11 cellular contexts compared by ENCODE assay signal in the genomic region with DNA sequence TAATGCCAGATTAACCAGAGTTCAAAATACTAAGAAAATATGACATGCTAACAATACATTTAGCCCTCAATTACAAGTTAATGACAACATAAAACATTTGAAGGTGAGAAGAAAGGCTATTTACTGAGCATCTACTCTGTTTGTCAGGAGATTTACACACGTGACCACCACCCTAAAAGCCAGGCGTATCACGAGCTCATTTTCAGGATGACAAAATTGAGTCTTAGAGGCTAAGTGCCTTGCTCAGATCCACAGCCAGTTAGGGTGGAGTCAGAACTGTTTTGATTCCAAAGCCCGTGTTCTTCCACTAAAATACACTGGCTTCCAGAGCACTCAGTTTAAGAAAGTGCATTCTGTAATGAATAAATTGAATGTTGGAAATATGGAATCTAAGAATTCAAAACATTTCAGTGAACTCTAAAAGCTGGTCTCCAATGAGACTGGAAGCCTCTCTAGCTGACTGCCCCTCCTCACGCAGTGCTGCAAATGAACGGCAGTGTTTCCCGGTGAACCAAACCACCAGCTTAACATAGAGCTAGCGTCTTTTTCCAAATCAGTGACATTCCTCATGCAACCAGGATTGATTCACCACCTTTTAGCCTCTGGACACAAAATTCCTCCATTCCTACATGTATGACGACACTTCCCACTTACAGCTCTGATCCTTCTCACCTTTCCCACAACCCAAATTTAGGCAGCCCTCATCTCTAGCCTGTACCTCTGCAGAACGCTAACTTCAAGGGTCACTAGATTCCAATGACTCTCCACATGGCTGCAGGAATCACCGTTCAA. TPM values are rescaled to one million over a fixed set of nuclear protein-coding genes. Genes with fewer than 3 reads are reported as not detected.
A peak's percentile ranks its signal among the peaks of the same experiment; 100 is the strongest.
DNase-seq lines count a peak whose midpoint lies in the region; ATAC-seq and TF ChIP-seq lines count a peak whose summit lies in the region.
"Had no signal": no experiment of that assay in that cellular context is flagged by ENCODE, and none has a peak within 500 bp of the region (broad histone marks: within the 10 kb centered on the region; RNA-seq: fewer than 3 reads in every experiment).

No MANE protein-coding gene starts in this region.

- H3K4me1 ChIP-seq in HEK293 (ENCODE audit: control insufficient read depth, insufficient read depth, low read length): peaks cover 17% of the 10 kb centered on the region; the same call in 1 of the 2 replicates
- peaks cover 30% of the 10 kb centered on the region for H3K4me1 ChIP-seq in testis

- peaks cover 73 to 85% of the 10 kb centered on the region in 2 donors for H3K4me1 Mint-ChIP-seq in immature natural killer cell
- peaks cover 35% of the 10 kb centered on the region for H3K4me1 Mint-ChIP-seq in T-helper 2 cell treated with Interferon-gamma antibody and Interleukin-4, amounts not matched to agents 5 μg/mL and 100 μg/mL, for 36 hours (ENCODE audit: low read depth)

- POLR2A ChIA-PET in HEK293 (lab: Yijun Ruan, JAX): no interaction called here

- TF ChIP-seq POLR2A in testis (IDR thresholded peaks at IDR 0.05): no peak

- H3K27me3 Mint-ChIP-seq in immature natural killer cell (ENCODE audit: low read depth in 3 of 3): peaks cover 0 to 4% (median 3%) of the 10 kb centered on the region in 3 donors
- no peaks in the 10 kb centered on the region for H3K27me3 Mint-ChIP-seq in T-helper 2 cell treated with Interferon-gamma antibody and Interleukin-4, amounts not matched to agents 5 μg/mL and 100 μg/mL, for 36 hours (ENCODE audit: low read depth)
- H3K27me3 Mint-ChIP-seq: activated naive CD8-positive, alpha-beta T cell treated with anti-CD3 and anti-CD28 coated beads, Interleukin-2, amount 50 U/mL, for 24 hours had no signal

- H3K9me3 Mint-ChIP-seq in immature natural killer cell: no peaks in the 10 kb centered on the region
- H3K9me3 Mint-ChIP-seq in T-helper 2 cell treated with Interferon-gamma antibody and Interleukin-4, amounts not matched to agents 5 μg/mL and 100 μg/mL, for 36 hours: no peaks in the 10 kb centered on the region
- H3K9me3 Mint-ChIP-seq: activated naive CD8-positive, alpha-beta T cell treated with anti-CD3 and anti-CD28 coated beads, Interleukin-2, amount 50 U/mL, for 24 hours had no signal

- in situ Hi-C loops in brain microvascular endothelial cell (cut with HindIII; ENCODE audit: low pct_ligation_motif_present, low sequenced_read_pairs): no loop called here

- H3K36me3 ChIP-seq in HEK293 (ENCODE audit: control insufficient read depth in 2 of 2, insufficient read depth in 1 of 2, low read length in 2 of 2) (peaks cover 0 to 6% of the 10 kb centered on the region in 2 experiments; a peak in 2 of 3 replicates), brain microvascular endothelial cell (replicated peaks) (no peaks in the 10 kb centered on the region), testis (ENCODE audit: low read depth, missing control alignments) (no peaks in the 10 kb centered on the region)

- 55 to 61% methylated on average over 11 of the region's 11 CpGs for WGBS in testis, 2 donors

- H3K27ac Mint-ChIP-seq in immature natural killer cell: peak overlapping the region in 4 of 6 donors; percentile 42 to 83 (median 48)
- no peak overlapping the region for H3K27ac Mint-ChIP-seq in T-helper 2 cell treated with Interferon-gamma antibody and Interleukin-4, amounts not matched to agents 5 μg/mL and 100 μg/mL, for 36 hours
- H3K27ac Mint-ChIP-seq: activated naive CD8-positive, alpha-beta T cell treated with anti-CD3 and anti-CD28 coated beads, Interleukin-2, amount 50 U/mL, for 24 hours had no signal

- no peak for DNase-seq in brain microvascular endothelial cell
- DNase-seq in immature natural killer cell: no peak
- DNase-seq in testis: peak; percentile 63
- DNase-seq in T-helper 2 cell treated with Interferon-gamma antibody and Interleukin-4, amounts not matched to agents 5 μg/mL and 100 μg/mL, for 36 hours (ENCODE audit: low spot score): no peak
- no peak for DNase-seq in HuH-7.5 (ENCODE audit: low spot score)
- no peak for DNase-seq in GM19238 (ENCODE audit: insufficient read length, low spot score)
- DNase-seq: activated naive CD8-positive, alpha-beta T cell treated with anti-CD3 and anti-CD28 coated beads, Interleukin-2, amount 50 U/mL, for 24 hours; midbrain; stimulated activated CD8-positive, alpha-beta memory T cell treated with anti-CD3 and anti-CD28 coated beads, Interleukin-4, amount 100 ng/mL, for 48 hours had no signal

- CTCF ChIA-PET in HEK293 (lab: Yijun Ruan, JAX): interaction anchor here (0.6 to 1.9 kb wide), 8 partner anchors 17 to 326 kb away, joined by 3 to 12 read pairs (median 3); no protein-coding TSS in a partner anchor

- H3K4me3 Mint-ChIP-seq in immature natural killer cell: no peak overlapping the region
- no peak overlapping the region for H3K4me3 Mint-ChIP-seq in T-helper 2 cell treated with Interferon-gamma antibody and Interleukin-4, amounts not matched to agents 5 μg/mL and 100 μg/mL, for 36 hours
- H3K4me3 Mint-ChIP-seq: activated naive CD8-positive, alpha-beta T cell treated with anti-CD3 and anti-CD28 coated beads, Interleukin-2, amount 50 U/mL, for 24 hours had no signal

- no peaks in the 10 kb centered on the region for H3K27me3 ChIP-seq in brain microvascular endothelial cell (replicated peaks)
- H3K27me3 ChIP-seq in testis: no peaks in the 10 kb centered on the region

- H3K27ac ChIP-seq in HEK293 (ENCODE audit: extremely low read depth, low read depth, low read length) (no peak overlapping the region), brain microvascular endothelial cell (peak overlapping the region; percentile 86), testis (peak overlapping the region; percentile 15 to 78)

- H3K36me3 Mint-ChIP-seq in immature natural killer cell: peaks cover 0 to 8% (median 6%) of the 10 kb centered on the region in 3 donors
- H3K36me3 Mint-ChIP-seq in T-helper 2 cell treated with Interferon-gamma antibody and Interleukin-4, amounts not matched to agents 5 μg/mL and 100 μg/mL, for 36 hours (ENCODE audit: low read depth): peaks cover 6% of the 10 kb centered on the region

- intact Hi-C loops in testis (cut with DNase I; ENCODE audit: low total_unique reads): no loop called here

- H3K9me3 ChIP-seq in HEK293 (ENCODE audit: control insufficient read depth, insufficient read depth, low read depth, low read length) (no peaks in the 10 kb centered on the region), testis (no peaks in the 10 kb centered on the region)

- ATAC-seq in HG02642 (IDR thresholded peaks at IDR 0.05; ENCODE audit: poor library complexity, unreplicated experiment): no peak
- ATAC-seq: activated naive CD8-positive, alpha-beta T cell treated with anti-CD3 and anti-CD28 coated beads, Interleukin-2, amount 50 U/mL, for 24 hours had no signal

- TF ChIP-seq CTCF in HEK293 (tag by site-specific recombination; IDR thresholded peaks at IDR 0.05) (no peak), brain microvascular endothelial cell (IDR thresholded peaks at IDR 0.05; ENCODE audit: low read depth, low read length, missing control alignments) (no peak), testis (IDR thresholded peaks at IDR 0.05) (no peak)

- no peak overlapping the region for H3K4me3 ChIP-seq in HEK293 (ENCODE audit: low read depth, low read length)
- no peak overlapping the region for H3K4me3 ChIP-seq in brain microvascular endothelial cell (ENCODE audit: low read depth, low read length)
- H3K4me3 ChIP-seq in testis: no peak overlapping the region

TF ChIP-seq in HEK293, 187 proteins besides CTCF, POLR2A, EP300 and RAD21 (continues in another document):
- TF ChIP-seq, protein P1, sequence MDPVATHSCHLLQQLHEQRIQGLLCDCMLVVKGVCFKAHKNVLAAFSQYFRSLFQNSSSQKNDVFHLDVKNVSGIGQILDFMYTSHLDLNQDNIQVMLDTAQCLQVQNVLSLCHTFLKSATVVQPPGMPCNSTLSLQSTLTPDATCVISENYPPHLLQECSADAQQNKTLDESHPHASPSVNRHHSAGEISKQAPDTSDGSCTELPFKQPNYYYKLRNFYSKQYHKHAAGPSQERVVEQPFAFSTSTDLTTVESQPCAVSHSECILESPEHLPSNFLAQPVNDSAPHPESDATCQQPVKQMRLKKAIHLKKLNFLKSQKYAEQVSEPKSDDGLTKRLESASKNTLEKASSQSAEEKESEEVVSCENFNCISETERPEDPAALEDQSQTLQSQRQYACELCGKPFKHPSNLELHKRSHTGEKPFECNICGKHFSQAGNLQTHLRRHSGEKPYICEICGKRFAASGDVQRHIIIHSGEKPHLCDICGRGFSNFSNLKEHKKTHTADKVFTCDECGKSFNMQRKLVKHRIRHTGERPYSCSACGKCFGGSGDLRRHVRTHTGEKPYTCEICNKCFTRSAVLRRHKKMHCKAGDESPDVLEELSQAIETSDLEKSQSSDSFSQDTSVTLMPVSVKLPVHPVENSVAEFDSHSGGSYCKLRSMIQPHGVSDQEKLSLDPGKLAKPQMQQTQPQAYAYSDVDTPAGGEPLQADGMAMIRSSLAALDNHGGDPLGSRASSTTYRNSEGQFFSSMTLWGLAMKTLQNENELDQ (tag by site-specific recombination; IDR thresholded peaks at IDR 0.05; ENCODE audit: low read depth): no peak
- TF ChIP-seq ZBTB17 (tag by site-specific recombination; IDR thresholded peaks at IDR 0.05) (peak; percentile 38; the same call in 1 of the 2 replicates), GFI1B (tag by site-specific recombination; IDR thresholded peaks at IDR 0.05) (peak; percentile 56; the same call in 1 of the 2 replicates), ZNF768 (tag by site-specific recombination; IDR thresholded peaks at IDR 0.05) (no peak), PRDM1 (tag by site-specific recombination; IDR thresholded peaks at IDR 0.05) (0 out of 2 replicates have a peak, but pooled peaks have one; percentile 43), FEZF1 (tag by site-specific recombination; IDR thresholded peaks at IDR 0.05) (no peak), PRDM6 (tag by site-specific recombination; IDR thresholded peaks at IDR 0.05) (0 out of 2 replicates have a peak, but pooled peaks have one; percentile 23)

RNA-seq across cellular contexts. Expression of gene ZDHHC7, which starts 5.9 kb away (rescaled TPM):
- polyA plus RNA-seq in immature natural killer cell (10 to 100 TPM; 28.2 to 46.6 (median 37.2) TPM), testis (ENCODE audit: insufficient read depth, low read depth, low replicate concordance) (29.4 TPM)
- 10 to 100 TPM; 35.0 to 42.7 TPM for total RNA-seq in testis

RNA-seq across cellular contexts. Expression of gene KIAA0513, which starts 22.1 kb away (rescaled TPM):
- polyA plus RNA-seq in immature natural killer cell (1 to 10 TPM in 2 of 3 donors, under 1 TPM in 1; 0.11 to 8.7 (median 4.4) TPM), testis (ENCODE audit: insufficient read depth, low read depth, low replicate concordance) (9.8 TPM)
- total RNA-seq in testis: 10 to 100 TPM; 18.4 to 18.7 TPM
